Comparison of ENCODE assay signal across 23 cellular contexts in genomic region chr15:68770206-68770605, GRCh38.
"Had no signal": no experiment of that assay in that cellular context is flagged by ENCODE, and none has a peak within 500 bp of the region (broad histone marks: within the 10 kb centered on the region; RNA-seq: fewer than 3 reads in every experiment).

No MANE protein-coding gene starts in this region.

- DNase-seq: activated CD4-positive, alpha-beta memory T cell treated with anti-CD3 and anti-CD28 coated beads for 36 hours; activated CD4-positive, alpha-beta T cell treated with anti-CD3 and anti-CD28 coated beads, Interleukin-2, amount 10 ng/mL, durations not matched to agents 7 days and 5 days; activated CD4-positive, CD25-positive, alpha-beta regulatory T cell; activated CD8-positive, alpha-beta memory T cell treated with anti-CD3 and anti-CD28 coated beads for 24 hours; activated effector memory CD4-positive, alpha-beta T cell treated with anti-CD3 and anti-CD28 coated beads, Interleukin-2, amount 50 U/mL, for 16 hours; activated naive CD4-positive, alpha-beta T cell treated with Interleukin-2 at 50 U/mL for 16 hours; activated naive CD8-positive, alpha-beta T cell treated with anti-CD3 and anti-CD28 coated beads, Interleukin-2, amount 50 U/mL, for 24 hours; activated T-cell treated with anti-CD3 and anti-CD28 coated beads, Interleukin-2, amount 50 U/mL, for 4 hours; amniotic stem cell; body of pancreas; IMR-90; KG1; NCI-H1048; NCI-H1930; NCI-H2107; NCI-H345; NCI-H510A treated with DMSO at 0.1 percent for 48 hours; SIG-M5; T-cell; T-helper 2 cell; T1000 had no signal

- H3K36me3 ChIP-seq: ascending aorta had no signal

- H3K27ac Mint-ChIP-seq: activated CD4-positive, alpha-beta memory T cell treated with anti-CD3 and anti-CD28 coated beads for 36 hours; activated CD4-positive, alpha-beta T cell treated with anti-CD3 and anti-CD28 coated beads, Interleukin-2, amount 10 ng/mL, durations not matched to agents 7 days and 5 days; activated naive CD8-positive, alpha-beta T cell treated with anti-CD3 and anti-CD28 coated beads, Interleukin-2, amount 50 U/mL, for 24 hours; T-cell had no signal

- H3K9me3 Mint-ChIP-seq: activated naive CD8-positive, alpha-beta T cell treated with anti-CD3 and anti-CD28 coated beads, Interleukin-2, amount 50 U/mL, for 24 hours; activated T-cell treated with anti-CD3 and anti-CD28 coated beads, Interleukin-2, amount 50 U/mL, for 4 hours; T-cell had no signal

- H3K36me3 Mint-ChIP-seq: activated CD4-positive, alpha-beta memory T cell treated with anti-CD3 and anti-CD28 coated beads for 36 hours; T-cell had no signal

- H3K4me1 ChIP-seq: body of pancreas had no signal

- H3K27ac ChIP-seq: ascending aorta, body of pancreas had no signal

- H3K4me3 ChIP-seq: ascending aorta, body of pancreas had no signal

- H3K4me3 Mint-ChIP-seq: activated CD4-positive, alpha-beta memory T cell treated with anti-CD3 and anti-CD28 coated beads for 36 hours; activated CD4-positive, alpha-beta T cell treated with anti-CD3 and anti-CD28 coated beads, Interleukin-2, amount 10 ng/mL, durations not matched to agents 7 days and 5 days; activated naive CD8-positive, alpha-beta T cell treated with anti-CD3 and anti-CD28 coated beads, Interleukin-2, amount 50 U/mL, for 24 hours; activated T-cell treated with anti-CD3 and anti-CD28 coated beads, Interleukin-2, amount 50 U/mL, for 4 hours; T-cell had no signal

- H3K27me3 ChIP-seq: ascending aorta, body of pancreas had no signal

- H3K9me3 ChIP-seq: ascending aorta, body of pancreas had no signal

- H3K4me1 Mint-ChIP-seq: activated CD4-positive, alpha-beta T cell treated with anti-CD3 and anti-CD28 coated beads, Interleukin-2, amount 10 ng/mL, durations not matched to agents 7 days and 5 days; T-cell had no signal

- ATAC-seq: activated naive CD4-positive, alpha-beta T cell treated with anti-CD3 and anti-CD28 coated beads, Interleukin-2, amount 50 U/mL, for 72 hours; activated naive CD8-positive, alpha-beta T cell treated with anti-CD3 and anti-CD28 coated beads, Interleukin-2, amount 50 U/mL, for 24 hours; activated T-cell treated with anti-CD3 and anti-CD28 coated beads, Interleukin-2, amount 50 U/mL, for 4 hours; body of pancreas; T-cell had no signal
